ENCODE assay signal across 17 cellular contexts in the genomic region with DNA sequence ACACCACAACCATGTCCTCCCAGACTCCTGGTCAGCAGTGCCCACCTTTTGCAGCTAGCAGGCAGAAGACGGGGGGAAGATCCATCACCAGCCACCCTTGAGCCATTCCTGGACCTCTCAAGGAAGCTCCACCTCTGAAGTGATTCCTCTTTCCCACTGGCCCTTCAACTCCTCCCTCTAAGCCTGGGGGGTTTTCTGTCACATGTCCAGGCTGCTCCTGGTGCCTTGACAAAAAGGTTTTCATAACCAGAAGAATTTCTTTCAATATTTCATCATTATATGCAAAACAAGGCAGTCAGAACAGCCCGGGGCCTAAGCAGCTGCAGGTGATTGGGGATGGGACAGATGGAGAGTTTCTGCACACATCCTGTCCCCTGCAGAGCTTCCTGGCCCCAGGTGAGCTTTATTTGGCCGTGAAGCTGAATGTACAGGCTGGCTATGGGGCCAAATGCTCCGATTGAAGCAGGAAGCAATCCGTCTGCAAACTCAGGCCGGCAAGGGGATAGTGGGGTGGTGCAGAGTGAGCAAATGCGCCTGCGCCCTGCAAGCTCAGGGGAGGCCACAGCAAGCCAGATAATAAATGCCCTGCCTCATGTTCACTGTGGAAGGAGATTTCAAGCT.
DNase-seq lines count a peak whose midpoint lies in the region; ATAC-seq and TF ChIP-seq lines count a peak whose summit lies in the region.
"Had no signal": no experiment of that assay in that cellular context is flagged by ENCODE, and none has a peak within 500 bp of the region (broad histone marks: within the 10 kb centered on the region; RNA-seq: fewer than 3 reads in every experiment).

No MANE protein-coding gene starts in this region.

- no peak for ATAC-seq in PC-3
- ATAC-seq: K562 had no signal

- no peaks in the 10 kb centered on the region for H3K27me3 ChIP-seq in trophoblast cell (ENCODE audit: insufficient read depth, low read length)
- H3K27me3 ChIP-seq in PC-3 (ENCODE audit: low read length): no peaks in the 10 kb centered on the region
- H3K27me3 ChIP-seq: SJCRH30 had no signal

- no peak overlapping the region for H4K12ac ChIP-seq in trophoblast cell (ENCODE audit: low read depth, low read length)

- no peaks in the 10 kb centered on the region for H3K79me2 ChIP-seq in trophoblast cell (ENCODE audit: control insufficient read depth, insufficient read depth, low read length, poor library complexity)
- H3K79me2 ChIP-seq in PC-3 (ENCODE audit: low read length): no peaks in the 10 kb centered on the region

- H3K9me3 Mint-ChIP-seq in activated CD4-positive, alpha-beta memory T cell treated with anti-CD3 and anti-CD28 coated beads for 36 hours: no peaks in the 10 kb centered on the region

- H3K27ac ChIP-seq in trophoblast cell (ENCODE audit: low read depth, low read length): no peak overlapping the region
- no peak overlapping the region for H3K27ac ChIP-seq in PC-3 (ENCODE audit: low read length)
- H3K27ac ChIP-seq: RWPE1, SJCRH30 had no signal

- no peak overlapping the region for H3K14ac ChIP-seq in trophoblast cell (ENCODE audit: low read length)

- CTCF ChIA-PET in PC-3 (lab: Charles Lee): no interaction called here
- CTCF ChIA-PET in activated CD4-positive, alpha-beta memory T cell treated with anti-CD3 and anti-CD28 coated beads for 36 hours (lab: Charles Lee): no interaction called here

- no peak overlapping the region for H3K4ac ChIP-seq in trophoblast cell (ENCODE audit: low read depth, low read length)

- H3K4me2 ChIP-seq in trophoblast cell (ENCODE audit: low read length) (no peak overlapping the region), PC-3 (ENCODE audit: low read length) (no peak overlapping the region)

- WGBS in trophoblast cell (ENCODE audit: extremely low coverage, insufficient coverage, insufficient read length): no CpG with 5 or more reads among the region's 8 CpGs

- no peak overlapping the region for H2BK120ac ChIP-seq in trophoblast cell (ENCODE audit: insufficient read depth, low read length, poor library complexity)

- no peak overlapping the region for H2BK12ac ChIP-seq in trophoblast cell (ENCODE audit: low read length)

- H3F3A ChIP-seq in PC-3 (ENCODE audit: low read length, unreplicated experiment): no peaks in the 10 kb centered on the region

- no peak for TF ChIP-seq CTCF in PC-3 (conservative IDR thresholded peaks at IDR 0.05; ENCODE audit: low read depth, low read length)

- H4K20me1 ChIP-seq in PC-3 (ENCODE audit: low read length): no peaks in the 10 kb centered on the region

- H3K4me3 Mint-ChIP-seq in activated CD4-positive, alpha-beta memory T cell treated with anti-CD3 and anti-CD28 coated beads for 36 hours: no peak overlapping the region

- H3K36me3 Mint-ChIP-seq in activated CD4-positive, alpha-beta memory T cell treated with anti-CD3 and anti-CD28 coated beads for 36 hours: no peaks in the 10 kb centered on the region

- H3K9ac ChIP-seq in trophoblast cell (ENCODE audit: low read length) (no peak overlapping the region), PC-3 (ENCODE audit: low read length) (no peak overlapping the region)

- H2AFZ ChIP-seq in trophoblast cell (ENCODE audit: insufficient read depth, low read length, poor library complexity): no peak overlapping the region
- H2AFZ ChIP-seq in PC-3 (ENCODE audit: low read length): no peak overlapping the region

- no peaks in the 10 kb centered on the region for H3K27me3 Mint-ChIP-seq in activated CD4-positive, alpha-beta memory T cell treated with anti-CD3 and anti-CD28 coated beads for 36 hours

- DNase-seq in NCI-H748 (lab: John Stamatoyannopoulos, UW; ENCODE audit: unreplicated experiment) (peak; percentile 15), NCI-H748 treated with DMSO at 0.1 percent for 48 hours (lab: John Stamatoyannopoulos, UW) (no peak), NCI-H146 treated with DMSO at 0.1 percent for 48 hours (lab: John Stamatoyannopoulos, UW; ENCODE audit: unreplicated experiment) (peak; percentile 5), cerebellar cortex (ENCODE audit: low spot score) (peak; percentile 22), trophoblast cell (peak; percentile 11 to 25), T-helper 1 cell (no peak), PC-3 (no peak)
- no peak for DNase-seq in activated CD4-positive, alpha-beta memory T cell treated with anti-CD3 and anti-CD28 coated beads for 36 hours
- DNase-seq: DMS 273 treated with DMSO at 0.1 percent for 48 hours, EL, HCEC 1CT, MV-4-11, NCI-H1436, NCI-H226, SJCRH30 had no signal

- H3K79me1 ChIP-seq in trophoblast cell (ENCODE audit: low read length): no peaks in the 10 kb centered on the region

- H3K9me3 ChIP-seq in trophoblast cell (ENCODE audit: insufficient read depth, low read depth, low read length): no peaks in the 10 kb centered on the region
- no peaks in the 10 kb centered on the region for H3K9me3 ChIP-seq in PC-3 (ENCODE audit: low read length)
- H3K9me3 ChIP-seq: SJCRH30 had no signal

- H3K4me3 ChIP-seq in trophoblast cell (ENCODE audit: low read depth, low read length) (no peak overlapping the region), PC-3 (ENCODE audit: low read length) (no peak overlapping the region)
- H3K4me3 ChIP-seq: K562, SJCRH30 had no signal

- H4K8ac ChIP-seq in trophoblast cell (ENCODE audit: low read depth, low read length): no peak overlapping the region

- no peak overlapping the region for H2BK5ac ChIP-seq in trophoblast cell (ENCODE audit: low read depth, low read length, poor library complexity)

- H2AK5ac ChIP-seq in trophoblast cell (ENCODE audit: low read length): no peak overlapping the region

- intact Hi-C loops in PC-3 (cut with micrococcal nuclease): no loop called here
- intact Hi-C loops in activated CD4-positive, alpha-beta memory T cell treated with anti-CD3 and anti-CD28 coated beads for 36 hours (cut with micrococcal nuclease): no loop called here

- no peaks in the 10 kb centered on the region for H3K4me1 Mint-ChIP-seq in activated CD4-positive, alpha-beta memory T cell treated with anti-CD3 and anti-CD28 coated beads for 36 hours (ENCODE audit: low read depth)

- H4K91ac ChIP-seq in trophoblast cell (ENCODE audit: low read depth, low read length): no peak overlapping the region

- no peak overlapping the region for H3K18ac ChIP-seq in trophoblast cell (ENCODE audit: low read length)

- H3K23ac ChIP-seq in trophoblast cell (ENCODE audit: low read length): no peak overlapping the region

- no peaks in the 10 kb centered on the region for H3K9me2 ChIP-seq in PC-3 (replicated peaks; ENCODE audit: low read length)

- POLR2A ChIA-PET in PC-3 (lab: Charles Lee; ENCODE audit: unreplicated experiment): no interaction called here
- POLR2A ChIA-PET in activated CD4-positive, alpha-beta memory T cell treated with anti-CD3 and anti-CD28 coated beads for 36 hours (lab: Charles Lee): no interaction called here

- H3K36me3 ChIP-seq in trophoblast cell (ENCODE audit: control insufficient read depth in 1 of 2, insufficient read depth in 2 of 2, low read length in 2 of 2): no peaks in the 10 kb centered on the region
- no peaks in the 10 kb centered on the region for H3K36me3 ChIP-seq in PC-3 (ENCODE audit: low read depth, low read length)
- H3K36me3 ChIP-seq: SJCRH30 had no signal

- no peaks in the 10 kb centered on the region for H3K4me1 ChIP-seq in trophoblast cell (ENCODE audit: control insufficient read depth in 1 of 2, insufficient read depth in 2 of 2, low read length in 2 of 2)
- no peaks in the 10 kb centered on the region for H3K4me1 ChIP-seq in PC-3 (ENCODE audit: insufficient read depth, low read length)
- H3K4me1 ChIP-seq: SJCRH30 had no signal

- no peak overlapping the region for H3K27ac Mint-ChIP-seq in activated CD4-positive, alpha-beta memory T cell treated with anti-CD3 and anti-CD28 coated beads for 36 hours

- no TSS peak for BruUV-seq in PC-3 (replicated peaks; lab: Mats Ljungman, UMichigan)

Comparison
In these comparisons a context has a peak if more than half of its experiments do, and no peak if none do; other contexts are left out.
1. DNase-seq: peak in NCI-H748 (single experiment), NCI-H146 treated with DMSO at 0.1 percent for 48 hours (single experiment), cerebellar cortex (single experiment) and trophoblast cell (2 of 2); none in NCI-H748 treated with DMSO at 0.1 percent for 48 hours (single experiment), T-helper 1 cell (0 of 5), PC-3 (single experiment) and activated CD4-positive, alpha-beta memory T cell treated with anti-CD3 and anti-CD28 coated beads for 36 hours (single experiment).